In the genomic region with DNA sequence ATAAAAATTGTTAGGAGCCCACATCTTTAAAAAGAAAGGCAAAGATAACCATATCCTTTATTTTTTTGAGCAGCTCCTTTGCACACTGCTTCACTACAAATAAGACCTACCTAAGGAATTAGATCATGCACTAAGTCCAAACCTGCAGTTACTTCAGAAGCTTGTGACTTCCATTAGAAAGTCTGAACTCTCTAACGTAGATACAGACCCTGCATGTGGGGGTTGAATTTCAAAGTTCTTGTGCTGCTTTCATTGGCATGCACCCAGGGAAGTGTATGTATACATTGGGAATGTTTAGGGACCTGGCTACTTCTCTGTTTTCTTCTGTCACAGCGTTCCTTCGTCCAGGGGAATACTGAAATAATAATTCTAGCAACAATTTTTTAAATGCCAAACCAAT, we compare ENCODE assay signal across 21 cellular contexts. TPM values are rescaled to one million over a fixed set of nuclear protein-coding genes. Genes with fewer than 3 reads are reported as not detected.
"Had no signal": no experiment of that assay in that cellular context is flagged by ENCODE, and none has a peak within 500 bp of the region (broad histone marks: within the 10 kb centered on the region; RNA-seq: fewer than 3 reads in every experiment).

No MANE protein-coding gene starts in this region.

- H3K36me3 ChIP-seq: heart left ventricle, neutrophil, pancreas, stomach, upper lobe of right lung had no signal

- H3K4me3 ChIP-seq: heart left ventricle, pancreas, stomach, testis, upper lobe of right lung had no signal

- ATAC-seq: activated CD4-positive, alpha-beta T cell treated with anti-CD3 and anti-CD28 coated beads for 36 hours; heart left ventricle; naive thymus-derived CD8-positive, alpha-beta T cell; pancreas; sciatic nerve; stimulated activated effector memory CD8-positive, alpha-beta T cell treated with anti-CD3 and anti-CD28 coated beads, Interleukin-12 subunit alpha, Interleukin-12 subunit beta, amount 100 ng/mL, for 72 hours; upper lobe of right lung; WTC11 had no signal

- H3K9me3 ChIP-seq: heart left ventricle, neutrophil, pancreas, stomach, testis, upper lobe of right lung had no signal

- H3K27ac Mint-ChIP-seq: activated CD4-positive, alpha-beta T cell treated with anti-CD3 and anti-CD28 coated beads for 36 hours; immature natural killer cell; naive thymus-derived CD8-positive, alpha-beta T cell; stimulated activated effector memory CD8-positive, alpha-beta T cell treated with anti-CD3 and anti-CD28 coated beads, Interleukin-12 subunit alpha, Interleukin-12 subunit beta, amount 100 ng/mL, for 72 hours; WTC11 had no signal

- H3K9me3 Mint-ChIP-seq: immature natural killer cell; naive thymus-derived CD8-positive, alpha-beta T cell; stimulated activated effector memory CD8-positive, alpha-beta T cell treated with anti-CD3 and anti-CD28 coated beads, Interleukin-12 subunit alpha, Interleukin-12 subunit beta, amount 100 ng/mL, for 72 hours; WTC11 had no signal

- H3K4me1 ChIP-seq: pancreas had no signal

- H3K27me3 ChIP-seq: heart left ventricle, neutrophil, pancreas, stomach, testis, upper lobe of right lung had no signal

- DNase-seq: activated CD4-positive, alpha-beta T cell treated with anti-CD3 and anti-CD28 coated beads for 36 hours; activated CD4-positive, alpha-beta T cell treated with anti-CD3 and anti-CD28 coated beads, Interleukin-2, amount 50 U/mL, for 48 hours; activated T-cell treated with anti-CD3 and anti-CD28 coated beads for 4 hours; anterior cingulate cortex; dermis blood vessel endothelial cell; heart left ventricle; immature natural killer cell; mesenchymal stem cell; naive thymus-derived CD8-positive, alpha-beta T cell; pancreas; stimulated activated CD4-positive, alpha-beta T cell treated with anti-CD3 and anti-CD28 coated beads, Interleukin-4, amount 100 ng/mL, for 24 hours; stomach; testis; upper lobe of right lung had no signal

- H3K27ac ChIP-seq: epithelial cell of prostate, neutrophil, pancreas, testis, upper lobe of right lung had no signal

- H3K4me1 Mint-ChIP-seq: activated CD4-positive, alpha-beta T cell treated with anti-CD3 and anti-CD28 coated beads for 36 hours; immature natural killer cell; naive thymus-derived CD8-positive, alpha-beta T cell; stimulated activated effector memory CD8-positive, alpha-beta T cell treated with anti-CD3 and anti-CD28 coated beads, Interleukin-12 subunit alpha, Interleukin-12 subunit beta, amount 100 ng/mL, for 72 hours had no signal

- H3K36me3 Mint-ChIP-seq: immature natural killer cell; naive thymus-derived CD8-positive, alpha-beta T cell; stimulated activated effector memory CD8-positive, alpha-beta T cell treated with anti-CD3 and anti-CD28 coated beads, Interleukin-12 subunit alpha, Interleukin-12 subunit beta, amount 100 ng/mL, for 72 hours; WTC11 had no signal

- H3K4me3 Mint-ChIP-seq: activated CD4-positive, alpha-beta T cell treated with anti-CD3 and anti-CD28 coated beads for 36 hours; immature natural killer cell; naive thymus-derived CD8-positive, alpha-beta T cell; stimulated activated effector memory CD8-positive, alpha-beta T cell treated with anti-CD3 and anti-CD28 coated beads, Interleukin-12 subunit alpha, Interleukin-12 subunit beta, amount 100 ng/mL, for 72 hours; WTC11 had no signal

- FAIRE-seq: frontal cortex, pancreas, TTC549 had no signal

RNA-seq across cellular contexts. Expression of a gene that starts 36.2 kb away (rescaled TPM):
- total RNA-seq: activated CD4-positive, alpha-beta T cell treated with anti-CD3 and anti-CD28 coated beads for 36 hours; naive thymus-derived CD8-positive, alpha-beta T cell had no signal
- polyA plus RNA-seq: immature natural killer cell; naive thymus-derived CD8-positive, alpha-beta T cell had no signal
